In genomic region chr2:70191244-70191735, GRCh38 we compare ENCODE assay signal across 8 cellular contexts. TPM values are rescaled to one million over a fixed set of nuclear protein-coding genes. Genes with fewer than 3 reads are reported as not detected.
DNase-seq lines count a peak whose midpoint lies in the region; ATAC-seq lines count a peak whose summit lies in the region.

No MANE protein-coding gene starts in this region.

- H3K4me1 Mint-ChIP-seq in activated T-helper 2 cell treated with anti-CD3 and anti-CD28 coated beads, Interferon-gamma antibody, Interleukin-2, Interleukin-4, amounts not matched to agents 10 μg/mL and 5 μg/mL and 100 μg/mL, durations not matched to agents 14 hours and 24 hours and 36 hours (ENCODE audit: low read depth): peaks cover 18% of the 10 kb centered on the region
- H3K4me1 Mint-ChIP-seq in stimulated activated naive B cell treated with anti-CD40 and anti-IgM and Interleukin-4, amounts not matched to agents 10 μg/mL and 1 μg/mL and 100 μg/mL, for 72 hours: peaks cover 10 to 16% of the 10 kb centered on the region in 2 donors

- H3K36me3 ChIP-seq in HUES48 (ENCODE audit: control insufficient read depth, insufficient read depth, low read length) (no peaks in the 10 kb centered on the region), iPS-18a (ENCODE audit: control insufficient read depth, low read depth, low read length) (no peaks in the 10 kb centered on the region)

- peaks cover 7% of the 10 kb centered on the region for H3K36me3 Mint-ChIP-seq in activated T-helper 2 cell treated with anti-CD3 and anti-CD28 coated beads, Interferon-gamma antibody, Interleukin-2, Interleukin-4, amounts not matched to agents 10 μg/mL and 5 μg/mL and 100 μg/mL, durations not matched to agents 14 hours and 24 hours and 36 hours (ENCODE audit: low read depth)
- peaks cover 0 to 3% of the 10 kb centered on the region in 2 donors for H3K36me3 Mint-ChIP-seq in stimulated activated naive B cell treated with anti-CD40 and anti-IgM and Interleukin-4, amounts not matched to agents 10 μg/mL and 1 μg/mL and 100 μg/mL, for 72 hours

- peak overlapping the region; percentile 98 for H3K27ac Mint-ChIP-seq in activated T-helper 2 cell treated with anti-CD3 and anti-CD28 coated beads, Interferon-gamma antibody, Interleukin-2, Interleukin-4, amounts not matched to agents 10 μg/mL and 5 μg/mL and 100 μg/mL, durations not matched to agents 14 hours and 24 hours and 36 hours
- peak overlapping the region; percentile 99 for H3K27ac Mint-ChIP-seq in stimulated activated naive B cell treated with anti-CD40 and anti-IgM and Interleukin-4, amounts not matched to agents 10 μg/mL and 1 μg/mL and 100 μg/mL, for 72 hours

- DNase-seq in activated T-helper 2 cell treated with anti-CD3 and anti-CD28 coated beads, Interferon-gamma antibody, Interleukin-2, Interleukin-4, amounts not matched to agents 10 μg/mL and 5 μg/mL and 100 μg/mL, durations not matched to agents 14 hours and 24 hours and 36 hours (ENCODE audit: low spot score): no peak
- DNase-seq in stimulated activated naive B cell treated with anti-CD40 and anti-IgM and Interleukin-4, amounts not matched to agents 10 μg/mL and 1 μg/mL and 100 μg/mL, for 72 hours: no peak
- DNase-seq in mesenteric fat pad (ENCODE audit: low spot score) (no peak), SHP77 (lab: John Stamatoyannopoulos, UW) (no peak)

- no peaks in the 10 kb centered on the region for H3K9me3 ChIP-seq in HUES48 (ENCODE audit: control insufficient read depth, insufficient read depth, low read length)
- no peaks in the 10 kb centered on the region for H3K9me3 ChIP-seq in iPS-18a (ENCODE audit: control insufficient read depth, low read depth, low read length)

- H3K27ac ChIP-seq in HUES48 (ENCODE audit: low read depth, low read length) (peak overlapping the region; percentile 93), iPS-18a (ENCODE audit: low read length) (no peak overlapping the region)

- H3K27me3 ChIP-seq in HUES48 (ENCODE audit: control insufficient read depth, insufficient read depth, low read length) (no peaks in the 10 kb centered on the region), iPS-18a (ENCODE audit: control insufficient read depth, insufficient read depth, low read length) (no peaks in the 10 kb centered on the region)

- peak overlapping the region; percentile 96 for H3K4me3 Mint-ChIP-seq in activated T-helper 2 cell treated with anti-CD3 and anti-CD28 coated beads, Interferon-gamma antibody, Interleukin-2, Interleukin-4, amounts not matched to agents 10 μg/mL and 5 μg/mL and 100 μg/mL, durations not matched to agents 14 hours and 24 hours and 36 hours (ENCODE audit: low read depth)
- peak overlapping the region; percentile 91 to 93 for H3K4me3 Mint-ChIP-seq in stimulated activated naive B cell treated with anti-CD40 and anti-IgM and Interleukin-4, amounts not matched to agents 10 μg/mL and 1 μg/mL and 100 μg/mL, for 72 hours

- peak overlapping the region; percentile 91 for H3K4me3 ChIP-seq in HUES48 (ENCODE audit: low read depth, low read length)
- peak overlapping the region; percentile 86 for H3K4me3 ChIP-seq in iPS-18a (ENCODE audit: low read length)

- H3K4me1 ChIP-seq in HUES48 (ENCODE audit: control insufficient read depth, insufficient read depth, low read length): 0 out of 2 replicates have a peak, but pooled peaks cover 3% of the 10 kb centered on the region
- H3K4me1 ChIP-seq in iPS-18a (ENCODE audit: control insufficient read depth, low read depth, low read length): peaks cover 6% of the 10 kb centered on the region

- peaks cover 3% of the 10 kb centered on the region for H3K27me3 Mint-ChIP-seq in activated T-helper 2 cell treated with anti-CD3 and anti-CD28 coated beads, Interferon-gamma antibody, Interleukin-2, Interleukin-4, amounts not matched to agents 10 μg/mL and 5 μg/mL and 100 μg/mL, durations not matched to agents 14 hours and 24 hours and 36 hours (ENCODE audit: low read depth)
- H3K27me3 Mint-ChIP-seq in stimulated activated naive B cell treated with anti-CD40 and anti-IgM and Interleukin-4, amounts not matched to agents 10 μg/mL and 1 μg/mL and 100 μg/mL, for 72 hours: no peaks in the 10 kb centered on the region

- ATAC-seq in stimulated activated naive B cell treated with anti-CD40 and anti-IgM and Interleukin-4, amounts not matched to agents 10 μg/mL and 1 μg/mL and 100 μg/mL, for 72 hours (replicated peaks): no peak
- ATAC-seq in HG03025 (IDR thresholded peaks at IDR 0.05; ENCODE audit: low FRiP score, unreplicated experiment) (no peak), HG03460 (IDR thresholded peaks at IDR 0.05; ENCODE audit: unreplicated experiment) (no peak)

- no peaks in the 10 kb centered on the region for H3K9me3 Mint-ChIP-seq in activated T-helper 2 cell treated with anti-CD3 and anti-CD28 coated beads, Interferon-gamma antibody, Interleukin-2, Interleukin-4, amounts not matched to agents 10 μg/mL and 5 μg/mL and 100 μg/mL, durations not matched to agents 14 hours and 24 hours and 36 hours
- no peaks in the 10 kb centered on the region for H3K9me3 Mint-ChIP-seq in stimulated activated naive B cell treated with anti-CD40 and anti-IgM and Interleukin-4, amounts not matched to agents 10 μg/mL and 1 μg/mL and 100 μg/mL, for 72 hours

- intact Hi-C loops in activated T-helper 2 cell treated with anti-CD3 and anti-CD28 coated beads, Interferon-gamma antibody, Interleukin-2, Interleukin-4, amounts not matched to agents 10 μg/mL and 5 μg/mL and 100 μg/mL, durations not matched to agents 14 hours and 24 hours and 36 hours (cut with micrococcal nuclease): loop anchor here (2.0 kb wide), 3 partner anchors 68 to 108 kb away; partner anchors contain the start of genes PCYOX1 and SNRPG

- H3K9ac ChIP-seq in HUES48 (ENCODE audit: low read depth, low read length) (no peak overlapping the region), iPS-18a (ENCODE audit: low read length) (peak overlapping the region; percentile 44)

RNA-seq across cellular contexts. Expression of gene C2orf42, which starts 0.5 kb away (rescaled TPM):
- total RNA-seq in activated T-helper 2 cell treated with anti-CD3 and anti-CD28 coated beads, Interferon-gamma antibody, Interleukin-2, Interleukin-4, amounts not matched to agents 10 μg/mL and 5 μg/mL and 100 μg/mL, durations not matched to agents 14 hours and 24 hours and 36 hours: 22.1 and 24.7 TPM in 2 replicates
- 10.9 TPM for total RNA-seq in mesenteric fat pad

RNA-seq across cellular contexts. Expression of gene TIA1, which starts 57.1 kb away (rescaled TPM):
- total RNA-seq in activated T-helper 2 cell treated with anti-CD3 and anti-CD28 coated beads, Interferon-gamma antibody, Interleukin-2, Interleukin-4, amounts not matched to agents 10 μg/mL and 5 μg/mL and 100 μg/mL, durations not matched to agents 14 hours and 24 hours and 36 hours: 113 TPM in 2 replicates
- 57.1 TPM for total RNA-seq in mesenteric fat pad
